ENCODE assay signal across 17 cellular contexts in the genomic region with DNA sequence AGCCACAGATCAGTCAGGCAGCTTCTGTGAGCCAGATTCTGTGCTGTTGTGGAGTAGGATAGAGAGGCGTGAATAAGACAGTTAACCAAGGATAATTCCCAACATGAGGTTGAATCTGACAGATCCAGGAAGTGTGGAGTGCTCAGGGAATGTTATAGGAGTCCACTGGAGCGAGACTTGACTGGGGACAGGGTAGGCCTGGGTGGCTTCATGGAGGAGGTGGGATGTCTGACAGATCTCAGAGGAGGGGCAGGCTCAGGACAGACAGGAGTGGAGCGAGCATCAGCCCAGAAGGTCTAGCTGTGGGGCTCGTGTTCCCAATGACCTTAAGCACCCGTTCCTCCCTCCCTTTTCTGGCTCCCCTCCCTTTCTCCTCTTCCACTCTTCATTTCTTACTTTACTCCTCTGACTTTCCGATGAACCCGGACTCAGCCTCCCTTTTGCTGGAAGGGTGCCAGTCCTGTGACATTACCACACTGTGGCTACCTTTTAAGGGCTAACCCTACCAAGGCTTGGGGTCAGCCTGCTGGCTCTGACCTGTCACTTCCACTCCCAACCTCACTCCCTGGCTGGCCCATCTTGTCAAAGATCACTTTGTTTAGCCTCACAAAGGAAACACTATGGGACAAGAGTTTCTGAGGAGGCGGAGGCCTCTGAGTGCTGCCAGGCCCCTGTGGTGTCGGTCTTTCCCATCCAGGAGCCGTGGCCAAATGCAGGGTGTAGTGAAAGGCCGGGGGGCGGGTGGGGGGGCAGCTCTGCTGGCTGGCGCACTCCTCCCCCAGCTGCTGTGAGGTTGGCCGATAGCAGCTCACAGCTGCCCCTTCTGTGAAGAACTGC. TPM values are rescaled to one million over a fixed set of nuclear protein-coding genes. Genes with fewer than 3 reads are reported as not detected.
DNase-seq lines count a peak whose midpoint lies in the region; ATAC-seq and TF ChIP-seq lines count a peak whose summit lies in the region.
"Had no signal": no experiment of that assay in that cellular context is flagged by ENCODE, and none has a peak within 500 bp of the region (broad histone marks: within the 10 kb centered on the region; RNA-seq: fewer than 3 reads in every experiment).

No MANE protein-coding gene starts in this region.

- H3K36me3 ChIP-seq in thoracic aorta = peaks cover 29% of the 10 kb centered on the region

- TF ChIP-seq CTCF in nephron progenitor cell (IDR thresholded peaks at IDR 0.05) = no peak
- no peak for TF ChIP-seq CTCF in thoracic aorta (IDR thresholded peaks at IDR 0.05)

- H3K4me1 Mint-ChIP-seq in nephron progenitor cell (peaks cover 17% of the 10 kb centered on the region), immature natural killer cell (no peaks in the 10 kb centered on the region)

- H3K36me3 Mint-ChIP-seq in nephron progenitor cell (ENCODE audit: low read depth) = no peaks in the 10 kb centered on the region
- no peaks in the 10 kb centered on the region for H3K36me3 Mint-ChIP-seq in immature natural killer cell
- H3K36me3 Mint-ChIP-seq: activated naive CD4-positive, alpha-beta T cell treated with anti-CD3 and anti-CD28 coated beads, Interleukin-2, amount 50 U/mL, for 72 hours; T-cell; WTC11 had no signal

- H3K27me3 ChIP-seq in thoracic aorta (replicated peaks; ENCODE audit: insufficient read depth) = no peaks in the 10 kb centered on the region

- H3K4me3 Mint-ChIP-seq in nephron progenitor cell = no peak overlapping the region
- no peak overlapping the region for H3K4me3 Mint-ChIP-seq in immature natural killer cell
- H3K4me3 Mint-ChIP-seq: T-cell, WTC11 had no signal

- H3K27ac Mint-ChIP-seq in nephron progenitor cell (peak overlapping the region; percentile 34), immature natural killer cell (no peak overlapping the region)
- H3K27ac Mint-ChIP-seq: activated naive CD4-positive, alpha-beta T cell treated with anti-CD3 and anti-CD28 coated beads, Interleukin-2, amount 50 U/mL, for 72 hours; T-cell; WTC11 had no signal

- H3K27ac ChIP-seq in thoracic aorta = peak overlapping the region; percentile 81 to 87
- H3K27ac ChIP-seq: PC-9 had no signal

- no peak overlapping the region for H3K4me3 ChIP-seq in thoracic aorta
- H3K4me3 ChIP-seq: PC-9 had no signal

- ATAC-seq in thoracic aorta (ENCODE audit: insufficient number of reproducible peaks, low FRiP score, low read depth) = no peak
- ATAC-seq: activated naive CD4-positive, alpha-beta T cell treated with anti-CD3 and anti-CD28 coated beads, Interleukin-2, amount 50 U/mL, for 72 hours; T-cell; WTC11 had no signal

- H3K27me3 Mint-ChIP-seq in nephron progenitor cell (ENCODE audit: low read depth, poor library complexity) (peaks cover 8% of the 10 kb centered on the region), immature natural killer cell (ENCODE audit: low read depth in 3 of 3) (peaks cover 0 to under 1% (median 0%) of the 10 kb centered on the region in 3 donors)

- no peaks in the 10 kb centered on the region for H3K9me3 ChIP-seq in thoracic aorta

- in situ Hi-C loops in SK-MEL-5 (cut with HindIII; ENCODE audit: low pct_unique_long_range_greater_than_20kb, low sequenced_read_pairs) = no loop called here

- peak; percentile 91 for DNase-seq in SK-MEL-5 (ENCODE audit: low read depth, low spot score)
- peak; percentile 65 for DNase-seq in ecto neural progenitor cell (ENCODE audit: low spot score)
- no peak for DNase-seq in nephron progenitor cell
- DNase-seq in thoracic aorta (ENCODE audit: low spot score) = no peak
- DNase-seq in immature natural killer cell = no peak
- no peak for DNase-seq in amniotic stem cell (lab: John Stamatoyannopoulos, UW)
- DNase-seq in dedifferentiated amniotic fluid mesenchymal stem cell (ENCODE audit: extremely low spot score) = no peak
- DNase-seq in A172 (ENCODE audit: low spot score) = no peak
- DNase-seq: cortex of kidney; Kasumi-1; NCI-H1694 treated with DMSO at 0.1 percent for 48 hours; NCI-H524 treated with DMSO at 0.1 percent for 48 hours; PC-9; stimulated activated CD4-positive, alpha-beta T cell treated with anti-CD3 and anti-CD28 coated beads, Interleukin-1b, Interleukin-23, amount 100 ng/mL, for 48 hours; T-cell had no signal

- H3K9me3 Mint-ChIP-seq in nephron progenitor cell (no peaks in the 10 kb centered on the region), immature natural killer cell (no peaks in the 10 kb centered on the region)
- H3K9me3 Mint-ChIP-seq: activated naive CD4-positive, alpha-beta T cell treated with anti-CD3 and anti-CD28 coated beads, Interleukin-2, amount 50 U/mL, for 72 hours; T-cell; WTC11 had no signal

- H3K4me1 ChIP-seq in thoracic aorta (ENCODE audit: control insufficient read depth in 1 of 2, low read depth in 2 of 2) = peaks cover 20 to 56% of the 10 kb centered on the region in 2 donors

RNA-seq across cellular contexts. Expression of a gene that starts 28.5 kb away (rescaled TPM):
- 1.8 and 2.7 TPM in 2 replicates for total RNA-seq in SK-MEL-5 (2014; rRNA removed; shearing (Covaris generic))
- 0.33 and 0.49 TPM in 2 replicates for polyA plus RNA-seq in SK-MEL-5 (2015; cell fraction: cytosol; rRNA removed)
- polyA plus RNA-seq in SK-MEL-5 (2015; cell fraction: nucleus; rRNA removed) = 4.9 and 17.6 TPM in 2 replicates
- total RNA-seq in thoracic aorta = 10 to 100 TPM in 1 of 2 donors, 1 to 10 TPM in 1; 8.1 to 16.7 TPM
- 1 to 10 TPM in 2 of 3 donors, under 1 TPM in 1; 0.97 to 1.0 (median 1.0) TPM for polyA plus RNA-seq in immature natural killer cell
- not detected in 2 replicates for total RNA-seq in A172 (2014; rRNA removed; shearing (Covaris generic))

RNA-seq across cellular contexts. Expression of a gene that starts 41.6 kb away (rescaled TPM):
- 11.5 and 12.1 TPM in 2 replicates for total RNA-seq in SK-MEL-5 (2014; rRNA removed; shearing (Covaris generic))
- 30.1 and 42.2 TPM in 2 replicates for polyA plus RNA-seq in SK-MEL-5 (2015; cell fraction: cytosol; rRNA removed)
- polyA plus RNA-seq in SK-MEL-5 (2015; cell fraction: nucleus; rRNA removed) = 12.3 and 12.8 TPM in 2 replicates
- total RNA-seq in thoracic aorta = 100 to 1,000 TPM in 1 of 2 donors, 10 to 100 TPM in 1; 68.1 to 197 TPM
- 10 to 100 TPM in 1 of 3 donors, 1 to 10 TPM in 1, not detected in 1; 1.1 to 11.0 TPM for polyA plus RNA-seq in immature natural killer cell
- not detected in 2 replicates for total RNA-seq in A172 (2014; rRNA removed; shearing (Covaris generic))

Comparison
In these comparisons a context has a peak if more than half of its experiments do, and no peak if none do; other contexts are left out.
1. DNase-seq: peak in SK-MEL-5 (single experiment) and ecto neural progenitor cell (single experiment); none in nephron progenitor cell (single experiment), thoracic aorta (single experiment), immature natural killer cell (0 of 3), amniotic stem cell (single experiment), dedifferentiated amniotic fluid mesenchymal stem cell (single experiment) and A172 (single experiment).
2. RNA of a gene that starts 41.6 kb away (total RNA-seq): 68.1 to 197 TPM in thoracic aorta and 11.5 to 12.1 TPM in SK-MEL-5; not detected in A172; every median in the first group is over 10 times any median in the second.